Comparison of ENCODE assay signal across 23 cellular contexts in the genomic region with DNA sequence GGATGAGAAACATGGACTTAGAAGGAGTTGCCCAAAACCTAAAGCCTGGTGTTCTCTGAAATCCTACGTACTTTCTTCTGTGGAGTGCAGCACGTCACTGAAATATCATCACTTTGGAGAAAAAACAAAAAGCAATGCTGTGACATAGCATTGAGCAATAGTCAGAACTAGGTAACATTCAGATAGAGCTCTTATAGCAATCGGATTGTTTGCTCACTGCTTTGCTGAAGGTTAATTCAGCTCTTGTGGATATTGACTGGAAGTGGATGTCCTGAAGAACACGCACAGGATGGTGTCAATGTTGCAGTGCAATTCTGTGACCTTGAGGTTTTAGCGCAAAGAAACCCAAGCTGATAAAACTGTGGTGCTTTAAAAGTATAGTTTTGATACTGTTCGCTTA.
"Had no signal": no experiment of that assay in that cellular context is flagged by ENCODE, and none has a peak within 500 bp of the region (broad histone marks: within the 10 kb centered on the region; RNA-seq: fewer than 3 reads in every experiment).

No MANE protein-coding gene starts in this region.

- DNase-seq: colonic mucosa; effector CD8-positive, alpha-beta T cell; endodermal cell; foreskin fibroblast; gastrocnemius medialis; head of caudate nucleus; naive thymus-derived CD8-positive, alpha-beta T cell; nephron progenitor cell; nucleus accumbens; sigmoid colon; stimulated activated CD4-positive, alpha-beta T cell treated with anti-CD3 and anti-CD28 coated beads, Interleukin-2, amount 100 ng/mL, for 24 hours; stimulated activated CD4-positive, alpha-beta T cell treated with anti-CD3 and anti-CD28 coated beads, Interleukin-4, amount 100 ng/mL, for 24 hours; stimulated activated naive CD4-positive, alpha-beta T cell treated with Interleukin-2 at 50 U/mL for 16 hours; stomach; thyroid gland; trophoblast cell had no signal

- H3K36me3 ChIP-seq: colonic mucosa, gastrocnemius medialis, prostate gland, right atrium auricular region, sigmoid colon, stomach, thyroid gland had no signal

- ATAC-seq: esophagus mucosa; gastrocnemius medialis; left lobe of liver; naive thymus-derived CD8-positive, alpha-beta T cell; stimulated activated effector memory CD8-positive, alpha-beta T cell treated with anti-CD3 and anti-CD28 coated beads, Interleukin-12 subunit alpha, Interleukin-12 subunit beta, amount 100 ng/mL, for 72 hours had no signal

- H3K4me1 ChIP-seq: colonic mucosa, gastrocnemius medialis, prostate gland, right atrium auricular region, sigmoid colon, stomach, thyroid gland had no signal

- H3K27ac ChIP-seq: colonic mucosa, epithelial cell of prostate, gastrocnemius medialis, prostate gland, right atrium auricular region, sigmoid colon, stomach, thyroid gland had no signal

- H3K27me3 ChIP-seq: colonic mucosa, gastrocnemius medialis, right atrium auricular region, sigmoid colon, stomach, thyroid gland had no signal

- FAIRE-seq: keratinocyte had no signal

- H3K4me3 ChIP-seq: colonic mucosa, gastrocnemius medialis, prostate gland, right atrium auricular region, sigmoid colon, stomach, thyroid gland had no signal

- H3K9me3 ChIP-seq: colonic mucosa, gastrocnemius medialis, prostate gland, right atrium auricular region, sigmoid colon, stomach, thyroid gland had no signal
